Comparison of ENCODE assay signal across 22 cellular contexts in the genomic region with DNA sequence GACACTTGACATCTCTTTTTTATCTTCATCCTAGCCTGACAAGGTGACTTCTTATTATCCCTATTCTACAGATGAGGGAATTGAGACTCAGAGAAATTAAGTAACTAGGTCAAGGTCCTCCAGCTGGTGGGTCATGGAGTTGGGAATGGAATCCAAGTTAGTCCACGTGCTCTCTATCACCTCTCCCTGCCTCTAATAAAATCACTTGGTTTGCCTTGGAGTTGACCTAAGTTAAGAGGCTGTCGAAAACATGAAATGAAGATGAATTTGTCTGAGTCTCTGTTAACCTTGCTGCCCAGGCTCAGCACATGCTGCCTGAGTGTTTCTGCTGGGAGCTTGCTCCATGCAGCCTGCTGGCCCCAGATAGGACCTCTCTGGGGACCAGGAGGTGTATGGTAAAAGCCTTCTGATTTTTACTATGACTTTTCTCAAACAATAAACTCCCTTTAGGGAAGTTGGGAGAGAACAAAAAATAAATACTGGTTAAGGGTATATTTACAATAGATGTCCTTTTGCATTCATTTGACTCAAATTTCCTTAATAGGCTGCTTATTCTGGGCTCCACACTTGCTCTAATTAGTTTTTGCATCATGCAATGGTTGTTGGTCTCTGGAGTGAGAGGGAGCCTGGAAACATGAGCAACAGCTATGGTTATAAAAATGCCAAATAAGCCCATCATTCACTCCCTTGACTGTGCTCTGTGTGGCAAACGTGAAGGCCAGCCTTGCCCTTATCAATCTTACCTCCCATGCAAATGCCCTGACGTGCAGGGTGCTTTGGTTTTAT.
"Had no signal": no experiment of that assay in that cellular context is flagged by ENCODE, and none has a peak within 500 bp of the region (broad histone marks: within the 10 kb centered on the region; RNA-seq: fewer than 3 reads in every experiment).

No MANE protein-coding gene starts in this region.

- H3K4me1 Mint-ChIP-seq: activated CD8-positive, alpha-beta memory T cell treated with anti-CD3 and anti-CD28 coated beads, Interleukin-2, amount 10 ng/mL, durations not matched to agents 7 days and 5 days; neural crest cell had no signal

- H3K4me1 ChIP-seq: upper lobe of right lung had no signal

- DNase-seq: activated CD4-positive, alpha-beta T cell treated with anti-CD3 and anti-CD28 coated beads, Interleukin-2, amount 50 U/mL, for 4 hours; activated CD8-positive, alpha-beta memory T cell treated with anti-CD3 and anti-CD28 coated beads, Interleukin-2, amount 10 ng/mL, durations not matched to agents 7 days and 5 days; activated gamma-delta T cell; activated T-cell treated with anti-CD3 and anti-CD28 coated beads, Interleukin-2, amount 50 U/mL, for 4 hours; brain microvascular endothelial cell; dorsolateral prefrontal cortex; heart left ventricle; left ventricle myocardium inferior; mesendoderm; sigmoid colon; stimulated activated CD4-positive, alpha-beta T cell treated with anti-CD3 and anti-CD28 coated beads, Interleukin-12 subunit alpha, Interleukin-12 subunit beta, amount 100 ng/mL, for 4 hours; stimulated activated CD4-positive, alpha-beta T cell treated with anti-CD3 and anti-CD28 coated beads, Interleukin-2, amount 100 ng/mL, for 48 hours; stimulated activated CD8-positive, alpha-beta memory T cell treated with anti-CD3 and anti-CD28 coated beads, Interleukin-4, amount 100 ng/mL, for 48 hours; stimulated activated naive CD8-positive, alpha-beta T cell treated with anti-CD3 and anti-CD28 coated beads, Interleukin-15, Interleukin-2, amounts not matched to agents 100 U/mL and 50 U/mL, for 24 hours; upper lobe of right lung had no signal

- H3K9me3 ChIP-seq: left ventricle myocardium inferior, sigmoid colon, upper lobe of right lung had no signal

- H3K9me3 Mint-ChIP-seq: activated T-cell treated with anti-CD3 and anti-CD28 coated beads, Interleukin-2, amount 50 U/mL, for 4 hours; neural crest cell; T-helper 2 cell treated with Interferon-gamma antibody and Interleukin-4, amounts not matched to agents 5 μg/mL and 100 μg/mL, for 36 hours had no signal

- H3K27ac Mint-ChIP-seq: activated CD8-positive, alpha-beta memory T cell treated with anti-CD3 and anti-CD28 coated beads, Interleukin-2, amount 10 ng/mL, durations not matched to agents 7 days and 5 days; activated naive CD8-positive, alpha-beta T cell; T-helper 2 cell treated with Interferon-gamma antibody and Interleukin-4, amounts not matched to agents 5 μg/mL and 100 μg/mL, for 36 hours had no signal

- H3K27me3 ChIP-seq: brain microvascular endothelial cell, dorsolateral prefrontal cortex, heart left ventricle, sigmoid colon, upper lobe of right lung had no signal

- H3K36me3 Mint-ChIP-seq: activated CD8-positive, alpha-beta memory T cell treated with anti-CD3 and anti-CD28 coated beads, Interleukin-2, amount 10 ng/mL, durations not matched to agents 7 days and 5 days; activated naive CD8-positive, alpha-beta T cell had no signal

- H3K4me3 ChIP-seq: heart left ventricle, left ventricle myocardium inferior, sigmoid colon, upper lobe of right lung had no signal

- H3K4me3 Mint-ChIP-seq: activated CD8-positive, alpha-beta memory T cell treated with anti-CD3 and anti-CD28 coated beads, Interleukin-2, amount 10 ng/mL, durations not matched to agents 7 days and 5 days; activated naive CD8-positive, alpha-beta T cell; activated T-cell treated with anti-CD3 and anti-CD28 coated beads, Interleukin-2, amount 50 U/mL, for 4 hours; neural crest cell; T-helper 2 cell treated with Interferon-gamma antibody and Interleukin-4, amounts not matched to agents 5 μg/mL and 100 μg/mL, for 36 hours had no signal

- H3K36me3 ChIP-seq: brain microvascular endothelial cell, heart left ventricle, left ventricle myocardium inferior, sigmoid colon, upper lobe of right lung had no signal

- H3K27ac ChIP-seq: brain microvascular endothelial cell, dorsolateral prefrontal cortex, foreskin keratinocyte, heart left ventricle, left ventricle myocardium inferior, upper lobe of right lung had no signal

- ATAC-seq: activated CD4-positive, CD25-positive, alpha-beta regulatory T cell treated with anti-CD3 and anti-CD28 coated beads, Interleukin-2, amount 50 U/mL, for 24 hours; activated CD8-positive, alpha-beta memory T cell treated with anti-CD3 and anti-CD28 coated beads, Interleukin-2, amount 10 ng/mL, durations not matched to agents 7 days and 5 days; activated T-cell treated with anti-CD3 and anti-CD28 coated beads, Interleukin-2, amount 50 U/mL, for 4 hours; esophagus mucosa; stimulated activated naive CD8-positive, alpha-beta T cell treated with anti-CD3 and anti-CD28 coated beads, Interleukin-15, Interleukin-2, amounts not matched to agents 100 U/mL and 50 U/mL, for 24 hours had no signal

- FAIRE-seq: endometrium had no signal
